ENCODE assay signal across 23 cellular contexts in genomic region chr10:60578217-60578616, GRCh38.
DNase-seq lines count a peak whose midpoint lies in the region; ATAC-seq and TF ChIP-seq lines count a peak whose summit lies in the region.
"Had no signal": no experiment of that assay in that cellular context is flagged by ENCODE, and none has a peak within 500 bp of the region (broad histone marks: within the 10 kb centered on the region; RNA-seq: fewer than 3 reads in every experiment).

No MANE protein-coding gene starts in this region.

- TF ChIP-seq EP300 in upper lobe of left lung (IDR thresholded peaks at IDR 0.05), result no peak

- DNase-seq in COLO829 (ENCODE audit: low spot score) (peak; percentile 9), HT-29 (ENCODE audit: low spot score) (peak; percentile 13), SW480 (ENCODE audit: low spot score) (peak; percentile 63), type B pancreatic cell (ENCODE audit: extremely low spot score, unreplicated experiment) (no peak), NCI-H1694 (lab: John Stamatoyannopoulos, UW) (no peak), upper lobe of left lung (no peak), MG63 (no peak)
- DNase-seq: Calu3; CD8-positive, alpha-beta T cell; KG1; NCI-H1092 treated with DMSO at 0.1 percent for 48 hours; NCI-H1436; NCI-H187 treated with DMSO at 0.1 percent for 48 hours; NCI-H2171 treated with DMSO at 0.1 percent for 48 hours; NCI-H345; NCI-H524; NCI-H774; Right ventricle myocardium superior; T-helper 1 cell had no signal

- H3K4me1 ChIP-seq in upper lobe of left lung, result peaks cover 0 to 6% (median 2%) of the 10 kb centered on the region in 4 donors
- H3K4me1 ChIP-seq: SJSA1 had no signal

- H3K36me3 ChIP-seq in upper lobe of left lung, result no peaks in the 10 kb centered on the region
- H3K36me3 ChIP-seq in MG63, result no peaks in the 10 kb centered on the region
- H3K36me3 ChIP-seq: SJSA1 had no signal

- H3K27me3 ChIP-seq in upper lobe of left lung, result no peaks in the 10 kb centered on the region
- H3K27me3 ChIP-seq in MG63, result no peaks in the 10 kb centered on the region

- H3K27ac ChIP-seq in upper lobe of left lung, result no peak overlapping the region
- H3K27ac ChIP-seq: C4-2B, PC-9, SJSA1 had no signal

- no peak overlapping the region for H3K4me3 ChIP-seq in upper lobe of left lung
- H3K4me3 ChIP-seq in MG63, result no peak overlapping the region
- H3K4me3 ChIP-seq: PC-9, SJSA1 had no signal

- H3K36me3 Mint-ChIP-seq in type B pancreatic cell, result peaks cover 3% of the 10 kb centered on the region

- no peaks in the 10 kb centered on the region for H3K9me3 ChIP-seq in upper lobe of left lung
- H3K9me3 ChIP-seq in MG63, result no peaks in the 10 kb centered on the region; the same call in 1 of the 2 replicates
- H3K9me3 ChIP-seq: SJSA1 had no signal

- H3K4me1 Mint-ChIP-seq in type B pancreatic cell (ENCODE audit: unreplicated experiment), result peaks cover 16% of the 10 kb centered on the region

- no peak for TF ChIP-seq POLR2A in upper lobe of left lung (IDR thresholded peaks at IDR 0.05)

- no peaks in the 10 kb centered on the region for H3K27me3 Mint-ChIP-seq in type B pancreatic cell

- H3K27ac Mint-ChIP-seq in type B pancreatic cell, result peak overlapping the region; percentile 35
- H3K27ac Mint-ChIP-seq: B cell; CD8-positive, alpha-beta T cell had no signal

- ATAC-seq in upper lobe of left lung (ENCODE audit: low FRiP score in 2 of 2), result no peak
- ATAC-seq: CD8-positive, alpha-beta T cell had no signal

- H3K4me3 Mint-ChIP-seq in type B pancreatic cell, result no peak overlapping the region
- H3K4me3 Mint-ChIP-seq: B cell; CD8-positive, alpha-beta T cell had no signal

- TF ChIP-seq CTCF in type B pancreatic cell (conservative IDR thresholded peaks at IDR 0.05), result no peak
- no peak for TF ChIP-seq CTCF in upper lobe of left lung (IDR thresholded peaks at IDR 0.05)

- H3K9me3 Mint-ChIP-seq in type B pancreatic cell, result peaks cover 4% of the 10 kb centered on the region

Comparison
In these comparisons a context has a peak if more than half of its experiments do, and no peak if none do; other contexts are left out.
1. DNase-seq: peak in COLO829 (single experiment), HT-29 (single experiment) and SW480 (single experiment); none in type B pancreatic cell (single experiment), NCI-H1694 (single experiment), upper lobe of left lung (0 of 2) and MG63 (single experiment).